ENCODE assay signal across 25 cellular contexts in the genomic region with DNA sequence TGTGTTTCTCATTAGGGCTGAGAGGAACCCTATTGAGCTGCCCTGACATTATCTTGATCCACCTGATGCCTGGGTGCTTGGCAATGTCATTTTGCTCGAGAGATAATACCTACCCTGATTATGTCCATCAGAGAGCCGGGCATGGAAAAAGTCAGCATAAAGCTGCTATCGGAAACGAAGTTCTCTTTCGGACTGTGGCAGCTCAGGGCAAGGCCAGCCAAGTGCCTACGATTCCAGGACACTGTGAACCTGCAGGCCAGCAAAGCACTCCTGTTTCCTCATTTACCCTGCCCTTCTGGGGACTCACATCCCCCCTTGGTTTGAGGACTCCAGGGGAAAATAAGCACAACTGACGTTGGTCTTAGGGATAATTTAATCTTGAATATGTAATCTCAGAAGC. TPM values are rescaled to one million over a fixed set of nuclear protein-coding genes. Genes with fewer than 3 reads are reported as not detected.
"Had no signal": no experiment of that assay in that cellular context is flagged by ENCODE, and none has a peak within 500 bp of the region (broad histone marks: within the 10 kb centered on the region; RNA-seq: fewer than 3 reads in every experiment).

No MANE protein-coding gene starts in this region.

- H3K27ac Mint-ChIP-seq: dendritic cell treated with granulocyte-macrophage colony-stimulating factor and Interleukin-4, amounts not matched to agents 40 ng/mL and 50 ng/mL, for 4 days; effector memory CD8-positive, alpha-beta T cell; endodermal cell had no signal

- H3K27me3 Mint-ChIP-seq: dendritic cell treated with granulocyte-macrophage colony-stimulating factor and Interleukin-4, amounts not matched to agents 40 ng/mL and 50 ng/mL, for 4 days had no signal

- DNase-seq: colonic mucosa; cortex of kidney; dermis blood vessel endothelial cell; dorsolateral prefrontal cortex; effector CD4-positive, alpha-beta T cell; effector CD8-positive, alpha-beta T cell; effector memory CD4-positive, alpha-beta T cell; effector memory CD8-positive, alpha-beta T cell; endodermal cell; erythroblast; esophagus squamous epithelium; foreskin fibroblast; foreskin keratinocyte; foreskin melanocyte; gastrocnemius medialis; glutamatergic neuron; head of caudate nucleus; heart left ventricle; heart right ventricle had no signal

- H3K36me3 ChIP-seq: colonic mucosa, esophagus muscularis mucosa, esophagus squamous epithelium, gastrocnemius medialis, gastroesophageal sphincter, heart left ventricle, heart right ventricle had no signal

- H3K9me3 ChIP-seq: colonic mucosa, esophagus squamous epithelium, gastrocnemius medialis, gastroesophageal sphincter, heart left ventricle, heart right ventricle had no signal

- H3K4me1 Mint-ChIP-seq: endodermal cell had no signal

- H3K4me3 ChIP-seq: colonic mucosa, coronary artery, dorsolateral prefrontal cortex, esophagus muscularis mucosa, esophagus squamous epithelium, gastrocnemius medialis, gastroesophageal sphincter, heart left ventricle, heart right ventricle had no signal

- H3K4me3 Mint-ChIP-seq: dendritic cell treated with granulocyte-macrophage colony-stimulating factor and Interleukin-4, amounts not matched to agents 40 ng/mL and 50 ng/mL, for 4 days; effector memory CD8-positive, alpha-beta T cell; endodermal cell had no signal

- H3K4me1 ChIP-seq: colonic mucosa, esophagus muscularis mucosa, esophagus squamous epithelium, foreskin keratinocyte, gastrocnemius medialis, gastroesophageal sphincter, heart left ventricle, heart right ventricle had no signal

- H3K9me3 Mint-ChIP-seq: dendritic cell treated with granulocyte-macrophage colony-stimulating factor and Interleukin-4, amounts not matched to agents 40 ng/mL and 50 ng/mL, for 4 days; effector memory CD8-positive, alpha-beta T cell had no signal

- ATAC-seq: effector memory CD8-positive, alpha-beta T cell; esophagus mucosa; foreskin keratinocyte; gastrocnemius medialis; gastroesophageal sphincter; heart left ventricle; heart right ventricle had no signal

- H3K27me3 ChIP-seq: colonic mucosa, foreskin keratinocyte, gastrocnemius medialis had no signal

- H3K27ac ChIP-seq: colonic mucosa, coronary artery, dorsolateral prefrontal cortex, epithelial cell of prostate, esophagus muscularis mucosa, esophagus squamous epithelium, foreskin keratinocyte, gastrocnemius medialis, gastroesophageal sphincter, heart left ventricle, heart right ventricle had no signal

RNA-seq across cellular contexts. Expression of gene NPTX2, which starts 25.2 kb away (rescaled TPM):
- total RNA-seq: foreskin keratinocyte had no signal
- polyA plus RNA-seq: foreskin keratinocyte had no signal
